Comparison of ENCODE assay signal across 2 cellular contexts in the genomic region with DNA sequence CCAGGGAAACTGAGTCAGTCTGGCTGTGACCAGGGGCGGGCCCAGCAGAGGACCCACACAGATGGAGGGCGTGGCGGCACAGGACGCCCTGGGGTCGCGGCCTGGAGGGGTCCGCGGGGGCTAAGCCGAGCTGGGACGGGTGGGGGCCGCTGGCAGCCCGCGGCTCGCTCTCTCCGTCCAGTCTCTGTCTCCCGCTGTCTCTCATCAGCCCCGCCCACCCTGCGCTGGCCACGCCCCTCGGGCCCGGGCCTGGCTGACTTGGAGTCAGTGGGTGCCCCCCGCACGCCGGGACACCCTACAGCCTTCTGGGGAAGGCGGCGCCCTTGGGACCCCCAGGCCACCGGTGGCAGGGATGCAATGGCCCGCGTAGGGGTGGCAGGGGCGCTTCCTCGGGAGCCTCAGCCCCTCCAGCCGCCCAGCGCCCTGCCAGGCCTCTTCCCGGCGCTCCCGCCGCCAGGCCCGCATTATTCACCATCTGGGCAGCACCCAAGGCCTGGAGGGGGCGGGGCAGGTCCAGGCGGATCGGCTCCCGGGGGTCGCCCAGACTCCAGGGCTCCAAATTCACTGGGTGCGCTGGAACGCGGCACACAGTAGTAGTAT.
TF ChIP-seq lines count a peak whose summit lies in the region.

Gene TBXA2R, minus strand, starts transcription at position 186 of the 600 bp plus-strand sequence. CDS start 6,241 bp downstream, outside the sequence.

TF ChIP-seq in SK-N-SH, 30 proteins besides CTCF, POLR2A, EP300 and RAD21:
- TF ChIP-seq MXI1 (IDR thresholded peaks at IDR 0.05; ENCODE audit: low read depth, low read length) (peak; percentile 21; the same call in 1 of the 2 replicates), RFX5 (IDR thresholded peaks at IDR 0.05; ENCODE audit: low read length) (no peak)

TF ChIP-seq in K562, 482 proteins besides CTCF, POLR2A, EP300 and RAD21 (continues in another document):
- TF ChIP-seq LARP7 (IDR thresholded peaks at IDR 0.05) = no peak
- no peak for TF ChIP-seq NUFIP1 (IDR thresholded peaks at IDR 0.05; ENCODE audit: partially characterized antibody)
- TF ChIP-seq IFI16 (CRISPR knock-in tag; IDR thresholded peaks at IDR 0.05) = no peak
- no peak for TF ChIP-seq RAD51 (IDR thresholded peaks at IDR 0.05; ENCODE audit: borderline replicate concordance, low read depth)
- no peak for TF ChIP-seq HNRNPUL1 (IDR thresholded peaks at IDR 0.05; ENCODE audit: low read length)
- TF ChIP-seq, protein P1, sequence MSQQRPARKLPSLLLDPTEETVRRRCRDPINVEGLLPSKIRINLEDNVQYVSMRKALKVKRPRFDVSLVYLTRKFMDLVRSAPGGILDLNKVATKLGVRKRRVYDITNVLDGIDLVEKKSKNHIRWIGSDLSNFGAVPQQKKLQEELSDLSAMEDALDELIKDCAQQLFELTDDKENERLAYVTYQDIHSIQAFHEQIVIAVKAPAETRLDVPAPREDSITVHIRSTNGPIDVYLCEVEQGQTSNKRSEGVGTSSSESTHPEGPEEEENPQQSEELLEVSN (IDR thresholded peaks at IDR 0.05; ENCODE audit: borderline replicate concordance in 1 of 2, extremely low read depth in 1 of 2, insufficient read depth in 1 of 2, insufficient read length in 1 of 2, low read depth in 1 of 2, low read length in 1 of 2, poor library complexity in 1 of 2, severe bottlenecking in 1 of 2) = peak in 1 of 2 experiments; percentile 4
- no peak for TF ChIP-seq SLC30A9 (CRISPR knock-in tag; IDR thresholded peaks at IDR 0.05)
- TF ChIP-seq ZBTB34 (CRISPR knock-in tag; IDR thresholded peaks at IDR 0.05) = no peak
- TF ChIP-seq, protein P2, sequence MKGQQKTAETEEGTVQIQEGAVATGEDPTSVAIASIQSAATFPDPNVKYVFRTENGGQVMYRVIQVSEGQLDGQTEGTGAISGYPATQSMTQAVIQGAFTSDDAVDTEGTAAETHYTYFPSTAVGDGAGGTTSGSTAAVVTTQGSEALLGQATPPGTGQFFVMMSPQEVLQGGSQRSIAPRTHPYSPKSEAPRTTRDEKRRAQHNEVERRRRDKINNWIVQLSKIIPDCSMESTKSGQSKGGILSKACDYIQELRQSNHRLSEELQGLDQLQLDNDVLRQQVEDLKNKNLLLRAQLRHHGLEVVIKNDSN (CRISPR knock-in tag; IDR thresholded peaks at IDR 0.05) = 0 out of 2 replicates have a peak, but pooled peaks have one; percentile 6
- no peak for TF ChIP-seq ZFP1 (CRISPR knock-in tag; IDR thresholded peaks at IDR 0.05)
- no peak for TF ChIP-seq CBX3 (IDR thresholded peaks at IDR 0.05; ENCODE audit: borderline replicate concordance in 1 of 2, low read length in 2 of 2)
- TF ChIP-seq NELFE (IDR thresholded peaks at IDR 0.05; ENCODE audit: insufficient read depth, insufficient read length) = no peak
- TF ChIP-seq HDAC2 (IDR thresholded peaks at IDR 0.05) = no peak
- no peak for TF ChIP-seq MCM5 (IDR thresholded peaks at IDR 0.05; ENCODE audit: low read depth)
- no peak for TF ChIP-seq ARID3A (IDR thresholded peaks at IDR 0.05; ENCODE audit: borderline replicate concordance, low read depth, low read length)
- no peak for TF ChIP-seq RNF2 (IDR thresholded peaks at IDR 0.05)
- TF ChIP-seq KDM5B (IDR thresholded peaks at IDR 0.05; ENCODE audit: insufficient replicate concordance, low read depth, low read length) = peak; percentile 15
- TF ChIP-seq CAMTA2 (CRISPR knock-in tag; conservative IDR thresholded peaks at IDR 0.05) = no peak
- 0 out of 2 replicates have a peak, but pooled peaks have one; percentile 26 for TF ChIP-seq HOMEZ (CRISPR knock-in tag; IDR thresholded peaks at IDR 0.05)
- TF ChIP-seq, protein P3, sequence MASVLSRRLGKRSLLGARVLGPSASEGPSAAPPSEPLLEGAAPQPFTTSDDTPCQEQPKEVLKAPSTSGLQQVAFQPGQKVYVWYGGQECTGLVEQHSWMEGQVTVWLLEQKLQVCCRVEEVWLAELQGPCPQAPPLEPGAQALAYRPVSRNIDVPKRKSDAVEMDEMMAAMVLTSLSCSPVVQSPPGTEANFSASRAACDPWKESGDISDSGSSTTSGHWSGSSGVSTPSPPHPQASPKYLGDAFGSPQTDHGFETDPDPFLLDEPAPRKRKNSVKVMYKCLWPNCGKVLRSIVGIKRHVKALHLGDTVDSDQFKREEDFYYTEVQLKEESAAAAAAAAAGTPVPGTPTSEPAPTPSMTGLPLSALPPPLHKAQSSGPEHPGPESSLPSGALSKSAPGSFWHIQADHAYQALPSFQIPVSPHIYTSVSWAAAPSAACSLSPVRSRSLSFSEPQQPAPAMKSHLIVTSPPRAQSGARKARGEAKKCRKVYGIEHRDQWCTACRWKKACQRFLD (CRISPR knock-in tag; IDR thresholded peaks at IDR 0.05) = no peak
- TF ChIP-seq, protein P4, sequence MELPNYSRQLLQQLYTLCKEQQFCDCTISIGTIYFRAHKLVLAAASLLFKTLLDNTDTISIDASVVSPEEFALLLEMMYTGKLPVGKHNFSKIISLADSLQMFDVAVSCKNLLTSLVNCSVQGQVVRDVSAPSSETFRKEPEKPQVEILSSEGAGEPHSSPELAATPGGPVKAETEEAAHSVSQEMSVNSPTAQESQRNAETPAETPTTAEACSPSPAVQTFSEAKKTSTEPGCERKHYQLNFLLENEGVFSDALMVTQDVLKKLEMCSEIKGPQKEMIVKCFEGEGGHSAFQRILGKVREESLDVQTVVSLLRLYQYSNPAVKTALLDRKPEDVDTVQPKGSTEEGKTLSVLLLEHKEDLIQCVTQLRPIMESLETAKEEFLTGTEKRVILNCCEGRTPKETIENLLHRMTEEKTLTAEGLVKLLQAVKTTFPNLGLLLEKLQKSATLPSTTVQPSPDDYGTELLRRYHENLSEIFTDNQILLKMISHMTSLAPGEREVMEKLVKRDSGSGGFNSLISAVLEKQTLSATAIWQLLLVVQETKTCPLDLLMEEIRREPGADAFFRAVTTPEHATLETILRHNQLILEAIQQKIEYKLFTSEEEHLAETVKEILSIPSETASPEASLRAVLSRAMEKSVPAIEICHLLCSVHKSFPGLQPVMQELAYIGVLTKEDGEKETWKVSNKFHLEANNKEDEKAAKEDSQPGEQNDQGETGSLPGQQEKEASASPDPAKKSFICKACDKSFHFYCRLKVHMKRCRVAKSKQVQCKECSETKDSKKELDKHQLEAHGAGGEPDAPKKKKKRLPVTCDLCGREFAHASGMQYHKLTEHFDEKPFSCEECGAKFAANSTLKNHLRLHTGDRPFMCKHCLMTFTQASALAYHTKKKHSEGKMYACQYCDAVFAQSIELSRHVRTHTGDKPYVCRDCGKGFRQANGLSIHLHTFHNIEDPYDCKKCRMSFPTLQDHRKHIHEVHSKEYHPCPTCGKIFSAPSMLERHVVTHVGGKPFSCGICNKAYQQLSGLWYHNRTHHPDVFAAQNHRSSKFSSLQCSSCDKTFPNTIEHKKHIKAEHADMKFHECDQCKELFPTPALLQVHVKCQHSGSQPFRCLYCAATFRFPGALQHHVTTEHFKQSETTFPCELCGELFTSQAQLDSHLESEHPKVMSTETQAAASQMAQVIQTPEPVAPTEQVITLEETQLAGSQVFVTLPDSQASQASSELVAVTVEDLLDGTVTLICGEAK (IDR thresholded peaks at IDR 0.05) = no peak
- TF ChIP-seq, protein P4 (CRISPR knock-in tag; IDR thresholded peaks at IDR 0.05) = no peak
- TF ChIP-seq, protein P5, sequence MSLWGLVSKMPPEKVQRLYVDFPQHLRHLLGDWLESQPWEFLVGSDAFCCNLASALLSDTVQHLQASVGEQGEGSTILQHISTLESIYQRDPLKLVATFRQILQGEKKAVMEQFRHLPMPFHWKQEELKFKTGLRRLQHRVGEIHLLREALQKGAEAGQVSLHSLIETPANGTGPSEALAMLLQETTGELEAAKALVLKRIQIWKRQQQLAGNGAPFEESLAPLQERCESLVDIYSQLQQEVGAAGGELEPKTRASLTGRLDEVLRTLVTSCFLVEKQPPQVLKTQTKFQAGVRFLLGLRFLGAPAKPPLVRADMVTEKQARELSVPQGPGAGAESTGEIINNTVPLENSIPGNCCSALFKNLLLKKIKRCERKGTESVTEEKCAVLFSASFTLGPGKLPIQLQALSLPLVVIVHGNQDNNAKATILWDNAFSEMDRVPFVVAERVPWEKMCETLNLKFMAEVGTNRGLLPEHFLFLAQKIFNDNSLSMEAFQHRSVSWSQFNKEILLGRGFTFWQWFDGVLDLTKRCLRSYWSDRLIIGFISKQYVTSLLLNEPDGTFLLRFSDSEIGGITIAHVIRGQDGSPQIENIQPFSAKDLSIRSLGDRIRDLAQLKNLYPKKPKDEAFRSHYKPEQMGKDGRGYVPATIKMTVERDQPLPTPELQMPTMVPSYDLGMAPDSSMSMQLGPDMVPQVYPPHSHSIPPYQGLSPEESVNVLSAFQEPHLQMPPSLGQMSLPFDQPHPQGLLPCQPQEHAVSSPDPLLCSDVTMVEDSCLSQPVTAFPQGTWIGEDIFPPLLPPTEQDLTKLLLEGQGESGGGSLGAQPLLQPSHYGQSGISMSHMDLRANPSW (CRISPR knock-in tag; IDR thresholded peaks at IDR 0.05) = no peak
- TF ChIP-seq NKRF (IDR thresholded peaks at IDR 0.05; ENCODE audit: borderline replicate concordance) = no peak
- 0 out of 2 replicates have a peak, but pooled peaks have one; percentile 25 for TF ChIP-seq MAX (CRISPR knock-in tag; IDR thresholded peaks at IDR 0.05)
